Comparison of ENCODE assay signal across 1 cellular context in genomic region chr1:167721617-167722151, GRCh38.
A peak's percentile ranks its signal among the peaks of the same experiment; 100 is the strongest.
TF ChIP-seq lines count a peak whose summit lies in the region.

Gene MPZL1 (plus strand): TSS chr1:167721982. CDS start chr1:167722152, 170 bp downstream.

TF ChIP-seq in K562, 482 proteins besides CTCF, POLR2A, EP300 and RAD21 (continued from another document):
- TF ChIP-seq PBX2 (CRISPR knock-in tag; IDR thresholded peaks at IDR 0.05; ENCODE audit: low read depth) (peak; percentile 100), PBX2 (tag; conservative IDR thresholded peaks at IDR 0.05; ENCODE audit: low read depth) (peak; percentile 96), UBTF (IDR thresholded peaks at IDR 0.05; ENCODE audit: borderline replicate concordance in 1 of 2, low read depth in 2 of 2, low read length in 2 of 2) (peak; percentile 26 to 35; a peak in 1 of 4 replicates), ZBTB7A (IDR thresholded peaks at IDR 0.05; ENCODE audit: borderline replicate concordance, control insufficient read depth, low read depth, low read length) (peak; percentile 78; the same call in 1 of the 2 replicates), XRCC5 (IDR thresholded peaks at IDR 0.05; ENCODE audit: low read depth, low read length) (peak; percentile 18), FOXK1 (CRISPR knock-in tag; IDR thresholded peaks at IDR 0.05; ENCODE audit: borderline replicate concordance) (no peak), ZNF12 (CRISPR knock-in tag; IDR thresholded peaks at IDR 0.05) (0 out of 2 replicates have a peak, but pooled peaks have one; percentile 44), THAP12 (CRISPR knock-in tag; IDR thresholded peaks at IDR 0.05) (peak; percentile 49; the same call in 1 of the 2 replicates), RBM25 (IDR thresholded peaks at IDR 0.05; ENCODE audit: low read depth, low read length, severe bottlenecking) (peak; percentile 100), NFIC (IDR thresholded peaks at IDR 0.05) (0 out of 2 replicates have a peak, but pooled peaks have one; percentile 3), ZNF316 (IDR thresholded peaks at IDR 0.05) (no peak), TCF7 (IDR thresholded peaks at IDR 0.05; ENCODE audit: borderline replicate concordance) (0 out of 2 replicates have a peak, but pooled peaks have one; percentile 65), WHSC1 (IDR thresholded peaks at IDR 0.05; ENCODE audit: low read length) (peak; percentile 41), JUND (IDR thresholded peaks at IDR 0.05; ENCODE audit: borderline replicate concordance, low read depth, low read length) (peak; percentile 13; the same call in 1 of the 2 replicates), JUND (tag; IDR thresholded peaks at IDR 0.05; ENCODE audit: borderline replicate concordance, low read depth, low read length) (no peak; the same call in 2 of the 3 replicates), HNRNPK (IDR thresholded peaks at IDR 0.05; ENCODE audit: low read depth, low read length, poor library complexity, severe bottlenecking) (no peak), PML (IDR thresholded peaks at IDR 0.05; ENCODE audit: low read length) (peak; percentile 16; the same call in 1 of the 2 replicates), KDM5B (IDR thresholded peaks at IDR 0.05; ENCODE audit: insufficient replicate concordance, low read depth, low read length) (peak; percentile 78), MTA3 (IDR thresholded peaks at IDR 0.05; ENCODE audit: borderline replicate concordance) (peak; percentile 83; the same call in 1 of the 2 replicates), ETV1 (tag; conservative IDR thresholded peaks at IDR 0.05; ENCODE audit: low read depth) (no peak), MBD2 (IDR thresholded peaks at IDR 0.05; ENCODE audit: borderline replicate concordance, low read depth) (peak; percentile 99), TBP (optimal IDR thresholded peaks at IDR 0.05; ENCODE audit: low read depth, low read length) (peak; percentile 53), GTF2E2 (tag; IDR thresholded peaks at IDR 0.05) (no peak), E2F6 (IDR thresholded peaks at IDR 0.05; ENCODE audit: borderline replicate concordance in 1 of 2, extremely low read depth in 1 of 2, insufficient read depth in 1 of 2, insufficient read length in 1 of 2, low read depth in 1 of 2, low read length in 1 of 2, poor library complexity in 1 of 2, severe bottlenecking in 1 of 2) (peak; percentile 41 to 74), ZNF431 (CRISPR knock-in tag; IDR thresholded peaks at IDR 0.05) (peak; percentile 60; the same call in 1 of the 2 replicates), SAFB (IDR thresholded peaks at IDR 0.05; ENCODE audit: borderline replicate concordance, low read depth, low read length) (peak; percentile 89), ETS1 (conservative IDR thresholded peaks at IDR 0.05; ENCODE audit: control insufficient read depth, low read depth, low read length) (peak; percentile 78), ZNF511 (CRISPR knock-in tag; IDR thresholded peaks at IDR 0.05) (peak; percentile 75), CHAMP1 (IDR thresholded peaks at IDR 0.05) (no peak), HDAC6 (IDR thresholded peaks at IDR 0.05; ENCODE audit: low read depth, low read length) (no peak), E2F1 (CRISPR knock-in tag; IDR thresholded peaks at IDR 0.05) (peak; percentile 64; the same call in 1 of the 2 replicates), MAZ (CRISPR knock-in tag; conservative IDR thresholded peaks at IDR 0.05 in 1 of 2, IDR thresholded peaks at IDR 0.05 in 1 of 2) (peak in 1 of 2 experiments; percentile 67; a peak in 1 of 4 replicates), FOXA1 (IDR thresholded peaks at IDR 0.05; ENCODE audit: borderline replicate concordance) (no peak), MEF2A (IDR thresholded peaks at IDR 0.05; ENCODE audit: control insufficient read depth, low read depth, low read length) (no peak), SMARCA5 (IDR thresholded peaks at IDR 0.05) (no peak), ZNF274 (IDR thresholded peaks at IDR 0.05; ENCODE audit: borderline replicate concordance, low read depth, low read length) (no peak), NEUROD1 (IDR thresholded peaks at IDR 0.05; ENCODE audit: borderline replicate concordance, low read depth, low read length, partially characterized antibody) (peak; percentile 94)
TF ChIP-seq in K562: peak in this region for 88.
